In the genomic region with DNA sequence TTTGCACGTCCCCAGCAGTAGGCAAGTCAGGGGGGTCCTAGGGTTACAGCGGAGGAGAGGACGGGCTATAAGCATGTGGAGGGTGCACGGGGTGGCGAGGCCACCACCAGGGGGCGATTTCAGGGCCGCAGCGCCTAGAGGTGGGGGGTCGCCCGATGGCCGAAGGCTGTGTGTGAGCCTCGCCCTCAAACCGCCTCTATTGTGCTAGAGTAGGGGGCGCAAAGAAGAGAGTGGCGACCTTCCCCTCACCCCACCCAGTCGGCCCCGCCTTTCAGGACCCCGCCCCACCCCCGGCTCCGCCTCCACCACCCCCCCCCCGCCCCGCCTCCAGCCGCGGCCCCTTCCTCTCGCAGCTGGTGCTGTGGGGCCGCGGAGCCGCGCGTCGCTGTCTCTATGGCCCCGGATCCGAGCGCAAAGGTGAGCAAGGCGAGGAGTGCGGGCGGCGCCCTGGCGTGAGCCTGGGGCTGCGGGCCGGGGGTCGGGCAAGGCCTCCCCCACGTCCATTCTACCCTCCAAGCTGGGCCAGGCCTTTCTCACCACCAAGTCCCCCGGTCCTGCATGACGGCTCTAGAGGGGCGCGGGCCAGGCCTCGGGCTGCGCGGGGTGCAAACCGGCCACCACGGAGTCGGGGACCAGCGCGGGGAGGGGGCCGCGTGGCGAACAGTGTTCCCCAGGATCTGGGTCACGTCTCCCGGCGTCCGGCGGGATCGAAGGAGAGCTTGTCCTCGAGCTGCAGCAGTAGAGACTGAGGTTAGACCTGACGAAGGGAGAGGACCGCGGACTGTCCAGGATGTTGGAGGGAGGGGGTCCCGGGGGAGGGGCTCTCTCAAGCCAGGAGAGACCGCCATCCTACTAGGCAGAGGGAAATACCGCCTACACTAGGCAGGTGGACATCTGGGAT, we compare ENCODE assay signal across 8 cellular contexts. TPM values are rescaled to one million over a fixed set of nuclear protein-coding genes. Genes with fewer than 3 reads are reported as not detected.
DNase-seq lines count a peak whose midpoint lies in the region; ATAC-seq and TF ChIP-seq lines count a peak whose summit lies in the region.

A gene with protein sequence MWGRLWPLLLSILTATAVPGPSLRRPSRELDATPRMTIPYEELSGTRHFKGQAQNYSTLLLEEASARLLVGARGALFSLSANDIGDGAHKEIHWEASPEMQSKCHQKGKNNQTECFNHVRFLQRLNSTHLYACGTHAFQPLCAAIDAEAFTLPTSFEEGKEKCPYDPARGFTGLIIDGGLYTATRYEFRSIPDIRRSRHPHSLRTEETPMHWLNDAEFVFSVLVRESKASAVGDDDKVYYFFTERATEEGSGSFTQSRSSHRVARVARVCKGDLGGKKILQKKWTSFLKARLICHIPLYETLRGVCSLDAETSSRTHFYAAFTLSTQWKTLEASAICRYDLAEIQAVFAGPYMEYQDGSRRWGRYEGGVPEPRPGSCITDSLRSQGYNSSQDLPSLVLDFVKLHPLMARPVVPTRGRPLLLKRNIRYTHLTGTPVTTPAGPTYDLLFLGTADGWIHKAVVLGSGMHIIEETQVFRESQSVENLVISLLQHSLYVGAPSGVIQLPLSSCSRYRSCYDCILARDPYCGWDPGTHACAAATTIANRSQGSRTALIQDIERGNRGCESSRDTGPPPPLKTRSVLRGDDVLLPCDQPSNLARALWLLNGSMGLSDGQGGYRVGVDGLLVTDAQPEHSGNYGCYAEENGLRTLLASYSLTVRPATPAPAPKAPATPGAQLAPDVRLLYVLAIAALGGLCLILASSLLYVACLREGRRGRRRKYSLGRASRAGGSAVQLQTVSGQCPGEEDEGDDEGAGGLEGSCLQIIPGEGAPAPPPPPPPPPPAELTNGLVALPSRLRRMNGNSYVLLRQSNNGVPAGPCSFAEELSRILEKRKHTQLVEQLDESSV (plus strand): TSS at position 330 of the 901 bp plus-strand sequence. CDS start 3,409 bp downstream, outside the sequence.

- H4K20me1 ChIP-seq in OCI-LY7 (ENCODE audit: insufficient read depth, low read length), result no peaks in the 10 kb centered on the region

- H3K36me3 Mint-ChIP-seq in CD4-positive, CD25-positive, alpha-beta regulatory T cell, result peaks cover 6% of the 10 kb centered on the region
- no peaks in the 10 kb centered on the region for H3K36me3 Mint-ChIP-seq in activated naive CD4-positive, alpha-beta T cell treated with anti-CD3 and anti-CD28 coated beads, Interleukin-2, amount 50 U/mL, for 72 hours

- peaks cover 13% of the 10 kb centered on the region for H3K27me3 Mint-ChIP-seq in CD4-positive, CD25-positive, alpha-beta regulatory T cell

- H3K4me1 Mint-ChIP-seq in CD4-positive, CD25-positive, alpha-beta regulatory T cell, result peaks cover 0 to 23% (median 7%) of the 10 kb centered on the region in 4 donors

- CTCF ChIA-PET in OCI-LY7 (lab: Charles Lee; ENCODE audit: unreplicated experiment), result interaction anchor here (0.9 to 1.2 kb wide), 2 partner anchors 12 to 45 kb away, joined by 3 read pairs; no protein-coding TSS in a partner anchor

- H2AFZ ChIP-seq in OCI-LY7 (ENCODE audit: low read length), result peak within 1 kb of the TSS; percentile 8; the same call in 1 of the 2 replicates

- no peaks in the 10 kb centered on the region for H3K27me3 ChIP-seq in CD4-positive, CD25-positive, alpha-beta regulatory T cell (ENCODE audit: control insufficient read depth, insufficient read depth, low read length)
- H3K27me3 ChIP-seq in prostate gland (replicated peaks; ENCODE audit: insufficient read depth), result no peaks in the 10 kb centered on the region

- no TSS peak for BruUV-seq in OCI-LY7 (replicated peaks; lab: Mats Ljungman, UMichigan)

- peak within 1 kb of the TSS; percentile 67 to 80 (median 70) for H3K4me3 Mint-ChIP-seq in CD4-positive, CD25-positive, alpha-beta regulatory T cell

- H3K4me2 ChIP-seq in OCI-LY7 (ENCODE audit: low read length), result peak within 1 kb of the TSS; percentile 67

- H3K9me3 Mint-ChIP-seq in CD4-positive, CD25-positive, alpha-beta regulatory T cell, result no peaks in the 10 kb centered on the region
- H3K9me3 Mint-ChIP-seq in activated naive CD4-positive, alpha-beta T cell treated with anti-CD3 and anti-CD28 coated beads, Interleukin-2, amount 50 U/mL, for 72 hours, result no peaks in the 10 kb centered on the region

- TF ChIP-seq CTCF in OCI-LY7 (conservative IDR thresholded peaks at IDR 0.05; ENCODE audit: low read length), result peak; percentile 77
- peak; percentile 23 to 58 (median 52) for TF ChIP-seq CTCF in prostate gland (IDR thresholded peaks at IDR 0.05)

- no peaks in the 10 kb centered on the region for H3K9me2 ChIP-seq in OCI-LY7 (ENCODE audit: insufficient read depth, low read length)

- H3K36me3 ChIP-seq in CD4-positive, CD25-positive, alpha-beta regulatory T cell (ENCODE audit: control insufficient read depth, insufficient read depth, low read length), result no peaks in the 10 kb centered on the region
- H3K36me3 ChIP-seq in OCI-LY7 (ENCODE audit: insufficient read depth, low read length) (peaks cover 9% of the 10 kb centered on the region; the same call in 1 of the 2 replicates), prostate gland (peaks cover 0 to 7% of the 10 kb centered on the region in 2 donors)

- WGBS in prostate gland, result 2% methylated on average over 67 of the region's 71 CpGs

- H3K27ac ChIP-seq in CD4-positive, CD25-positive, alpha-beta regulatory T cell (ENCODE audit: insufficient read depth, low read length, poor library complexity, severe bottlenecking), result no peak within 1 kb of the TSS
- H3K27ac ChIP-seq in OCI-LY7 (ENCODE audit: low read depth, low read length, poor library complexity, severe bottlenecking) (no peak within 1 kb of the TSS), prostate gland (peak within 1 kb of the TSS; percentile 58 to 69)

- intact Hi-C loops in OCI-LY7 (cut with micrococcal nuclease; ENCODE audit: unreplicated experiment) (loop anchor here (2.0 kb wide), 1 partner anchor 45 kb away; no protein-coding TSS in a partner anchor), left cardiac atrium (cut with DNase I) (loop anchor here in 1 of 2 donors (2.0 kb wide), 1 partner anchor 43 kb away; no protein-coding TSS in a partner anchor), prostate gland (cut with DNase I) (no loop called here)

- no peak for TF ChIP-seq POLR2A in prostate gland (IDR thresholded peaks at IDR 0.05)

- peak; percentile 25 to 48 (median 35) for DNase-seq in CD4-positive, CD25-positive, alpha-beta regulatory T cell
- DNase-seq in OCI-LY7 (ENCODE audit: low spot score), result peak; percentile 69
- peak in 1 of 2 donors; percentile 59 for DNase-seq in activated naive CD4-positive, alpha-beta T cell treated with anti-CD3 and anti-CD28 coated beads, Interleukin-2, amount 50 U/mL, for 72 hours (ENCODE audit: low spot score in 2 of 2)
- peak; percentile 54 for DNase-seq in left cardiac atrium
- peak; percentile 34 for DNase-seq in prostate gland (ENCODE audit: low spot score)

- H3K4me3 ChIP-seq in CD4-positive, CD25-positive, alpha-beta regulatory T cell (ENCODE audit: low read depth, low read length), result no peak within 1 kb of the TSS
- H3K4me3 ChIP-seq in OCI-LY7 (ENCODE audit: low read depth, low read length, poor library complexity, severe bottlenecking) (peak within 1 kb of the TSS; percentile 52), prostate gland (peak within 1 kb of the TSS; percentile 66 to 71)

- POLR2A ChIA-PET in OCI-LY7 (lab: Charles Lee), result interaction anchor here (0.5 kb wide), 1 partner anchor 48 kb away, joined by 3 read pairs; no protein-coding TSS in a partner anchor

- H3K27ac Mint-ChIP-seq in CD4-positive, CD25-positive, alpha-beta regulatory T cell, result peak within 1 kb of the TSS in 2 of 3 donors; percentile 16 to 94
- H3K27ac Mint-ChIP-seq in activated naive CD4-positive, alpha-beta T cell treated with anti-CD3 and anti-CD28 coated beads, Interleukin-2, amount 50 U/mL, for 72 hours, result peak within 1 kb of the TSS in 1 of 2 donors; percentile 50

- H3K9me3 ChIP-seq in CD4-positive, CD25-positive, alpha-beta regulatory T cell (ENCODE audit: control insufficient read depth in 2 of 2, low read length in 2 of 2), result no peaks in the 10 kb centered on the region
- H3K9me3 ChIP-seq in OCI-LY7 (ENCODE audit: low read length) (no peaks in the 10 kb centered on the region), prostate gland (no peaks in the 10 kb centered on the region)

- ATAC-seq in CD4-positive, CD25-positive, alpha-beta regulatory T cell (ENCODE audit: low read depth in 2 of 2), result peak; percentile 60 to 66
- ATAC-seq in GM19438 (IDR thresholded peaks at IDR 0.05; ENCODE audit: low read depth, unreplicated experiment), result peak; percentile 64
- peak; percentile 73 to 85 for ATAC-seq in activated naive CD4-positive, alpha-beta T cell treated with anti-CD3 and anti-CD28 coated beads, Interleukin-2, amount 50 U/mL, for 72 hours
- ATAC-seq in left cardiac atrium, result peak; percentile 81 to 84
- no peak for ATAC-seq in HG02938 (IDR thresholded peaks at IDR 0.05; ENCODE audit: unreplicated experiment)
- no peak for ATAC-seq in GM18873 (IDR thresholded peaks at IDR 0.05; ENCODE audit: low FRiP score, unreplicated experiment)

- no peaks in the 10 kb centered on the region for H3K79me2 ChIP-seq in OCI-LY7 (ENCODE audit: insufficient read depth, low read depth, low read length)

- peaks cover 13% of the 10 kb centered on the region for H3K4me1 ChIP-seq in CD4-positive, CD25-positive, alpha-beta regulatory T cell (ENCODE audit: control insufficient read depth, insufficient read depth, low read length, poor library complexity, severe bottlenecking)
- H3K4me1 ChIP-seq in OCI-LY7 (ENCODE audit: insufficient read depth, low read length, poor library complexity, severe bottlenecking), result peaks cover 14% of the 10 kb centered on the region
- peaks cover 13% of the 10 kb centered on the region for H3K4me1 ChIP-seq in prostate gland (replicated peaks)

RNA-seq across cellular contexts. Expression of the gene that starts here (rescaled TPM):
- 1.1 TPM for total RNA-seq in CD4-positive, CD25-positive, alpha-beta regulatory T cell
- under 1 TPM in 1 of 4 donors, not detected in 3; 0.61 TPM for polyA plus RNA-seq in CD4-positive, CD25-positive, alpha-beta regulatory T cell
- 0.41 TPM in 1 of 2 replicates, not detected in the other for total RNA-seq in OCI-LY7 (2014; rRNA removed; shearing (Covaris generic))
- total RNA-seq in OCI-LY7 (2022) (0.17 and 0.21 TPM in 2 replicates), left cardiac atrium (1 to 10 TPM; 2.4 to 2.7 TPM), prostate gland (10 to 100 TPM; 24.2 to 31.0 TPM)
- total RNA-seq in activated naive CD4-positive, alpha-beta T cell treated with anti-CD3 and anti-CD28 coated beads, Interleukin-2, amount 50 U/mL, for 72 hours, result 1 to 10 TPM in 1 of 2 donors, under 1 TPM in 1; 0.39 to 3.2 TPM

Comparison
In these comparisons a context has a peak if more than half of its experiments do, and no peak if none do; other contexts are left out.
1. RNA of the gene that starts here (total RNA-seq): 24.2 to 31.0 TPM in prostate gland; 0.39 to 3.2 TPM in activated naive CD4-positive, alpha-beta T cell treated with anti-CD3 and anti-CD28 coated beads, Interleukin-2, amount 50 U/mL, for 72 hours, 2.4 to 2.7 TPM in left cardiac atrium, 1.1 TPM in CD4-positive, CD25-positive, alpha-beta regulatory T cell (single experiment) and 0.17 to 0.41 TPM in OCI-LY7; every median in the first group is over 4 times any median in the second.
2. Peak in DNase-seq, H3K4me3 ChIP-seq and H3K4me2 ChIP-seq in OCI-LY7; RNA of the gene not detected or under 1 TPM.
3. ATAC-seq: peak in CD4-positive, CD25-positive, alpha-beta regulatory T cell (2 of 2), GM19438 (single experiment), activated naive CD4-positive, alpha-beta T cell treated with anti-CD3 and anti-CD28 coated beads, Interleukin-2, amount 50 U/mL, for 72 hours (2 of 2) and left cardiac atrium (2 of 2); none in HG02938 (single experiment) and GM18873 (single experiment).
4. H3K27ac ChIP-seq: peak in prostate gland (2 of 2); none in CD4-positive, CD25-positive, alpha-beta regulatory T cell (single experiment) and OCI-LY7 (single experiment).